Comparison of ENCODE assay signal across 15 cellular contexts in the genomic region with DNA sequence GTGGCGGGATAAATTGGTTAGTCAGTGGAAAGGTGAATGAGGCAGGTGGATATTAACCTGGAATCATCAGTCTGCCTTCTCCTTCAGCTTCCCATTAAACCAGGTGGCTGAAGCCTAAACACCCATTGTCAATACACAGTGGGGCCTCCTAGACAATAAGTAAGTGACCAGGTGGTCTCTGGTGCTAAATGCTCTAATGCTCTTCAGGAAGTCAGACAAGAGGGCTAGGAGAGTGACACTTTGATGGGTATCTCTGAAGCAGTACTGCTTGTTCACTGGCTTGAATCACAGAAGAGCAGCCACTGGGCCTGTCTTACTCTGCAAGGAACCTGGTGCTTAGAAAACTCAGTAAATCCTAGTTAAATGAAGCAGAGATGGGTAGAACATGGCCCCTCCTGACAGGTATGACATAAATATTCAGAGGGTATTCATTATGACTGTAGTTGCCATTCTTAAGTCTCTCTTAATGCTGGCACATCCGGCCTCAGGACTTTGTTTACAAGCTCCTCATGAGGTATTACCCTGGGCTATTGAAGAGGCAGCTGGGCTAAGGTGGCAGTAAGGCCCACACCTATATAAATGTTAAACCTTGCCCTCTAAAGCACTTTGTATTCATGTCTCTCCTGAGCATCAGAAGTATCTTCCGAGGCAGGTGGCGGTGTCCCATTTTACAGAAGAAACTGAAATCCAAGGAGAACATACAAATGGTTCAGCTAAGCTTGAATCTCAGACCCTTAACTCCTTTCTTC.
DNase-seq lines count a peak whose midpoint lies in the region; ATAC-seq and TF ChIP-seq lines count a peak whose summit lies in the region.
"Had no signal": no experiment of that assay in that cellular context is flagged by ENCODE, and none has a peak within 500 bp of the region (broad histone marks: within the 10 kb centered on the region; RNA-seq: fewer than 3 reads in every experiment).

No MANE protein-coding gene starts in this region.

- H3K36me3 ChIP-seq in BLaER1: peaks cover 78% of the 10 kb centered on the region
- no peaks in the 10 kb centered on the region for H3K36me3 ChIP-seq in esophagus muscularis mucosa
- H3K36me3 ChIP-seq: cardiac muscle cell, heart left ventricle, right lobe of liver had no signal

- TF ChIP-seq EP300 in esophagus muscularis mucosa (IDR thresholded peaks at IDR 0.05): no peak

- no peak overlapping the region for H3K4me3 ChIP-seq in BLaER1
- no peak overlapping the region for H3K4me3 ChIP-seq in esophagus muscularis mucosa
- H3K4me3 ChIP-seq: cardiac muscle cell, heart left ventricle, right lobe of liver had no signal

- no peak for TF ChIP-seq POLR2A in esophagus muscularis mucosa (IDR thresholded peaks at IDR 0.05; ENCODE audit: low read depth)

- peaks cover 90% of the 10 kb centered on the region for H3K4me1 Mint-ChIP-seq in CD4-positive, alpha-beta T cell (ENCODE audit: low read depth)

- ATAC-seq in CD4-positive, alpha-beta T cell (ENCODE audit: poor library complexity): no peak
- no peak for ATAC-seq in HG03442 (IDR thresholded peaks at IDR 0.05; ENCODE audit: unreplicated experiment)
- ATAC-seq: heart left ventricle, right lobe of liver, SK-N-SH treated with all-trans-retinoic acid at 6 μM for 48 hours had no signal

- 95% methylated on average over 4 of the region's 4 CpGs for WGBS in esophagus muscularis mucosa

- no peak overlapping the region for H3K9ac ChIP-seq in BLaER1

- no peaks in the 10 kb centered on the region for H3K9me3 Mint-ChIP-seq in CD4-positive, alpha-beta T cell

- peak overlapping the region; percentile 74 for H3K27ac Mint-ChIP-seq in CD4-positive, alpha-beta T cell
- H3K27ac Mint-ChIP-seq: mesothelial cell of epicardium had no signal

- no peak for TF ChIP-seq CTCF in CD4-positive, alpha-beta T cell (IDR thresholded peaks at IDR 0.05)
- TF ChIP-seq CTCF in esophagus muscularis mucosa (IDR thresholded peaks at IDR 0.05): no peak

- H3K27me3 Mint-ChIP-seq in CD4-positive, alpha-beta T cell: no peaks in the 10 kb centered on the region

- no peak overlapping the region for H3K4me3 Mint-ChIP-seq in CD4-positive, alpha-beta T cell
- H3K4me3 Mint-ChIP-seq: mesothelial cell of epicardium had no signal

- H3K27me3 ChIP-seq in BLaER1 (no peaks in the 10 kb centered on the region), esophagus muscularis mucosa (no peaks in the 10 kb centered on the region)
- no peaks in the 10 kb centered on the region for H3K27me3 ChIP-seq in CD4-positive, alpha-beta T cell (ENCODE audit: control insufficient read depth, insufficient read depth, low read length)
- H3K27me3 ChIP-seq: cardiac muscle cell, heart left ventricle, right lobe of liver had no signal

- CTCF ChIA-PET in CD4-positive, alpha-beta T cell (lab: Charles Lee): interaction anchor here (0.5 to 1.1 kb wide), 3 partner anchors 25 to 47 kb away, joined by 3 read pairs; no protein-coding TSS in a partner anchor

- peaks cover 66% of the 10 kb centered on the region for H3K36me3 Mint-ChIP-seq in CD4-positive, alpha-beta T cell (ENCODE audit: low read depth)

- POLR2A ChIA-PET in CD4-positive, alpha-beta T cell (lab: Charles Lee): interaction anchor here (0.6 to 0.7 kb wide), 2 partner anchors 8 to 53 kb away, joined by 3 to 4 read pairs; no protein-coding TSS in a partner anchor

- H3K4me1 ChIP-seq in BLaER1 (peaks cover 8% of the 10 kb centered on the region), esophagus muscularis mucosa (peaks cover 0 to 7% (median 3%) of the 10 kb centered on the region in 4 donors)
- H3K4me1 ChIP-seq: right lobe of liver had no signal

- intact Hi-C loops in CD4-positive, alpha-beta T cell (cut with DNase I, micrococcal nuclease): loop anchor here in 1 of 2 experiments (5.0 kb wide), 1 partner anchor 102 kb away; no protein-coding TSS in a partner anchor
- intact Hi-C loops in esophagus muscularis mucosa (cut with DNase I): no loop called here

- no peak for DNase-seq in CD4-positive, alpha-beta T cell
- peak; percentile 57 for DNase-seq in NCI-H69 (lab: John Stamatoyannopoulos, UW)
- peak; percentile 89 for DNase-seq in esophagus muscularis mucosa (ENCODE audit: extremely low spot score)
- DNase-seq in stimulated activated CD4-positive, alpha-beta T cell treated with anti-CD3 and anti-CD28 coated beads, Interleukin-2, amount 100 ng/mL, for 24 hours: no peak
- no peak for DNase-seq in GDM1 (lab: John Stamatoyannopoulos, UW)
- DNase-seq: heart left ventricle, NCI-H187 treated with DMSO at 0.1 percent for 48 hours, NCI-H524 treated with DMSO at 0.1 percent for 48 hours, occipital lobe, right lobe of liver had no signal

- H3K27ac ChIP-seq in BLaER1: no peak overlapping the region
- peak overlapping the region; percentile 14 for H3K27ac ChIP-seq in CD4-positive, alpha-beta T cell (ENCODE audit: low read depth, low read length)
- H3K27ac ChIP-seq in esophagus muscularis mucosa (replicated peaks in 1 of 4): no peak overlapping the region
- H3K27ac ChIP-seq: cardiac muscle cell, heart left ventricle, right lobe of liver had no signal

- H3K9me3 ChIP-seq in BLaER1 (peaks cover 25% of the 10 kb centered on the region), esophagus muscularis mucosa (no peaks in the 10 kb centered on the region)
- no peaks in the 10 kb centered on the region for H3K9me3 ChIP-seq in CD4-positive, alpha-beta T cell (ENCODE audit: control insufficient read depth, low read length)
- H3K9me3 ChIP-seq: heart left ventricle, right lobe of liver had no signal

- peaks cover 97% of the 10 kb centered on the region for H4K20me1 ChIP-seq in BLaER1

- peak overlapping the region; percentile 6; the same call in 1 of the 2 replicates for H3K4me2 ChIP-seq in BLaER1

Comparison
In these comparisons a context has a peak if more than half of its experiments do, and no peak if none do; other contexts are left out.
1. DNase-seq: peak in NCI-H69 (single experiment) and esophagus muscularis mucosa (single experiment); none in CD4-positive, alpha-beta T cell (0 of 10), stimulated activated CD4-positive, alpha-beta T cell treated with anti-CD3 and anti-CD28 coated beads, Interleukin-2, amount 100 ng/mL, for 24 hours (0 of 2) and GDM1 (single experiment).